ENCODE assay signal across 8 cellular contexts in the genomic region with DNA sequence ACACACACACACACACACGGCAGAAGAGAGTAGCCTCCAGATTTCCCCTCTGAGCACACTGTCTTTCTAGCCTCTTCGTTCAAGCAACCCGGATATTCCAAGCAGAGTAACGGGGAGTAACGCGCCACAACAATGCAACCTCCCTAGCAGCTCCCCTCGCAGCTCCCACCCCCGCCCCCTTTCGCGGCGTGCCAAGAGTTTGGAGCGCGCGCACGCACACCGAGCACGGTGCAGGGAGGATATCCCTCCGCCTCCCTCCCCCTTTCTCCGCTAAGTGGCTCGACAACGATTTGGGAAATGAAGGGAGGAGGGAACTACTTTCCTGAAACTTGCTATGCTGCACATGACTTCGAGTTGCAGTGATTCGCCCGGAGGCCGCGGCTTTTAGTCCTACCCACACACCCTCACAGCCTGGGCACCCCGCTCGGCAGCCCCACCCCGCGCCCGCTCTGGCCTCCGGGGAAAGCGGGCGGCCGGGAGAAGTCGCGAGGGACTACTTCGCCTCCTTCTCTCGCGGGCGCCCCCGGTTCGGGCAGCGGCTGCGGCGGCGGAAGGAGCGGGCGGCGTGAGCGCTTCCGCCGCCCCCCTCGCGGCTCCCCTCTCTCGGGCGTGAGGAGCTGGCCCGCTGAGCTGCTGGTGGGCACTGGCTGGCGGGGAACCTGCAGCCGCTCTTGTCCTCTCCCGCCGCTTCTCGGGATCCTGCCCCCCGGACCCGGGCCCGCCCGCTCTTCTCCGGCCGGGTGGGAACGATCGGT. TPM values are rescaled to one million over a fixed set of nuclear protein-coding genes. Genes with fewer than 3 reads are reported as not detected.
A peak's percentile ranks its signal among the peaks of the same experiment; 100 is the strongest.
DNase-seq lines count a peak whose midpoint lies in the region; ATAC-seq, FAIRE-seq and TF ChIP-seq lines count a peak whose summit lies in the region.

No MANE protein-coding gene starts in this region.

- H3K4me1 Mint-ChIP-seq in HFFc6 (ENCODE audit: low read depth), result peaks cover 44% of the 10 kb centered on the region

- TF ChIP-seq CTCF in HFFc6 (IDR thresholded peaks at IDR 0.05), result no peak
- no peak for TF ChIP-seq CTCF in adrenal gland (IDR thresholded peaks at IDR 0.05)
- peak in 3 of 12 donors; percentile 1 to 8 (median 5) for TF ChIP-seq CTCF in heart left ventricle (IDR thresholded peaks at IDR 0.05)
- no peak for TF ChIP-seq CTCF in pancreas (IDR thresholded peaks at IDR 0.05)
- TF ChIP-seq CTCF in upper lobe of right lung (IDR thresholded peaks at IDR 0.05), result peak; percentile 5

- H3K4me1 ChIP-seq in adrenal gland (replicated peaks in 1 of 2) (peaks cover 0 to 31% of the 10 kb centered on the region in 2 donors), heart left ventricle (peaks cover 0 to 35% (median 26%) of the 10 kb centered on the region in 12 donors), pancreas (peaks cover 0 to 7% (median 5%) of the 10 kb centered on the region in 3 donors), upper lobe of right lung (peaks cover 15% of the 10 kb centered on the region)

- no peak for FAIRE-seq in pancreas (lab: Jason Lieb, UNC)

- peaks cover 15% of the 10 kb centered on the region for H3K36me3 Mint-ChIP-seq in HFFc6 (ENCODE audit: low read depth)

- TF ChIP-seq POLR2A in adrenal gland (IDR thresholded peaks at IDR 0.05), result peak in 1 of 2 donors; percentile 69
- TF ChIP-seq POLR2A in heart left ventricle (IDR thresholded peaks at IDR 0.05), result peak in 1 of 2 donors; percentile 40

- ATAC-seq in heart left ventricle (peak; percentile 86 to 92 (median 90)), pancreas (peak; percentile 83 to 88 (median 84)), upper lobe of right lung (peak; percentile 89)

- 0 to 20% (median 0%) methylated on average over 1 to 70 of the region's 71 CpGs for WGBS in adrenal gland, 4 donors
- WGBS in heart left ventricle, 4 donors, result 0 to 1% (median 0%) methylated on average over 15 to 71 of the region's 71 CpGs
- WGBS in pancreas, 2 donors, result 0% methylated on average over 41 to 71 of the region's 71 CpGs

- H3K9me3 Mint-ChIP-seq in HFFc6, result no peaks in the 10 kb centered on the region

- peak overlapping the region; percentile 89 for H3K27ac Mint-ChIP-seq in HFFc6

- H3K4me3 ChIP-seq in adrenal gland, result peak overlapping the region; percentile 7 to 95 (median 86)
- peak overlapping the region; percentile 78 to 97 (median 85) for H3K4me3 ChIP-seq in heart left ventricle
- H3K4me3 ChIP-seq in pancreas, result peak overlapping the region; percentile 84 to 95 (median 89)
- H3K4me3 ChIP-seq in upper lobe of right lung, result peak overlapping the region; percentile 80

- H3K4me3 Mint-ChIP-seq in HFFc6, result peak overlapping the region; percentile 99

- H3K27me3 ChIP-seq in adrenal gland (no peaks in the 10 kb centered on the region), heart left ventricle (no peaks in the 10 kb centered on the region), pancreas (no peaks in the 10 kb centered on the region), upper lobe of right lung (no peaks in the 10 kb centered on the region)

- intact Hi-C loops in adrenal gland (cut with DNase I) (loop anchor here (5.0 to 10.0 kb wide), 2 partner anchors 103 to 180 kb away; no protein-coding TSS in a partner anchor), heart left ventricle (cut with DNase I) (loop anchor here (2.0 to 10.0 kb wide), 16 partner anchors 45 to 250 kb away; no protein-coding TSS in a partner anchor), pancreas (cut with DNase I) (no loop called here), upper lobe of right lung (cut with DNase I) (no loop called here)

- H3K27ac ChIP-seq in adrenal gland, result peak overlapping the region; percentile 93 to 99 (median 98)
- H3K27ac ChIP-seq in heart left ventricle, result peak overlapping the region; percentile 96 to 100 (median 99)
- H3K27ac ChIP-seq in pancreas, result peak overlapping the region; percentile 85 to 99 (median 93)
- H3K27ac ChIP-seq in upper lobe of right lung, result peak overlapping the region; percentile 97

- no peaks in the 10 kb centered on the region for H3K36me3 ChIP-seq in adrenal gland (replicated peaks in 1 of 2)
- H3K36me3 ChIP-seq in heart left ventricle, result no peaks in the 10 kb centered on the region
- H3K36me3 ChIP-seq in pancreas, result no peaks in the 10 kb centered on the region
- no peaks in the 10 kb centered on the region for H3K36me3 ChIP-seq in upper lobe of right lung

- DNase-seq in GF-D8 (lab: John Stamatoyannopoulos, UW), result peak; percentile 61
- DNase-seq in HFFc6, result peak; percentile 99
- DNase-seq in NCI-H1105 (lab: John Stamatoyannopoulos, UW), result peak; percentile 80
- peak; percentile 95 for DNase-seq in SW480 (ENCODE audit: low spot score)
- DNase-seq in adrenal gland, result peak; percentile 89 to 95 (median 92)
- peak; percentile 93 to 95 (median 94) for DNase-seq in heart left ventricle
- peak; percentile 86 to 90 (median 88) for DNase-seq in pancreas
- peak; percentile 93 for DNase-seq in upper lobe of right lung

- H3K27me3 Mint-ChIP-seq in HFFc6 (ENCODE audit: insufficient read depth), result peaks cover 6% of the 10 kb centered on the region

- H3K9me3 ChIP-seq in adrenal gland (replicated peaks in 1 of 3) (no peaks in the 10 kb centered on the region), heart left ventricle (no peaks in the 10 kb centered on the region), pancreas (no peaks in the 10 kb centered on the region), upper lobe of right lung (no peaks in the 10 kb centered on the region)

RNA-seq across cellular contexts. Expression of a gene that starts 0.7 kb away (rescaled TPM):
- 10 to 100 TPM; 39.9 to 46.0 (median 41.7) TPM for total RNA-seq in HFFc6 (2021; fragmentation: NEBNext Ultra II Directional; extraction: Animal tissue kit (Norgen Biotek cat#: 25700))
- 10 to 100 TPM in 7 of 8 donors, 1 to 10 TPM in 1; 8.8 to 31.3 (median 25.8) TPM for total RNA-seq in adrenal gland
- polyA plus RNA-seq in adrenal gland, result 1 to 10 TPM; 4.9 to 10.0 (median 7.1) TPM
- total RNA-seq in heart left ventricle, result 10 to 100 TPM in 5 of 9 donors, 1 to 10 TPM in 4; 6.1 to 34.8 (median 10.9) TPM
- 1 to 10 TPM; 3.3 to 5.6 TPM for polyA plus RNA-seq in heart left ventricle
- total RNA-seq in pancreas, result 10 to 100 TPM in 2 of 6 donors, 1 to 10 TPM in 4; 4.3 to 19.2 (median 8.2) TPM
- polyA plus RNA-seq in pancreas, result 1 to 10 TPM; 2.5 to 3.7 TPM
- 62.1 TPM for total RNA-seq in upper lobe of right lung

Comparison
In these comparisons a context has a peak if more than half of its experiments do, and no peak if none do; other contexts are left out.
1. Peak in every context shown above with its lines: DNase-seq, ATAC-seq, H3K4me3 ChIP-seq and H3K27ac ChIP-seq.
2. intact Hi-C loops: an anchor here in adrenal gland (5.0 to 10.0 kb wide) and heart left ventricle (2.0 to 10.0 kb wide); none called in pancreas and upper lobe of right lung.